Comparison of ENCODE assay signal across 25 cellular contexts in the genomic region with DNA sequence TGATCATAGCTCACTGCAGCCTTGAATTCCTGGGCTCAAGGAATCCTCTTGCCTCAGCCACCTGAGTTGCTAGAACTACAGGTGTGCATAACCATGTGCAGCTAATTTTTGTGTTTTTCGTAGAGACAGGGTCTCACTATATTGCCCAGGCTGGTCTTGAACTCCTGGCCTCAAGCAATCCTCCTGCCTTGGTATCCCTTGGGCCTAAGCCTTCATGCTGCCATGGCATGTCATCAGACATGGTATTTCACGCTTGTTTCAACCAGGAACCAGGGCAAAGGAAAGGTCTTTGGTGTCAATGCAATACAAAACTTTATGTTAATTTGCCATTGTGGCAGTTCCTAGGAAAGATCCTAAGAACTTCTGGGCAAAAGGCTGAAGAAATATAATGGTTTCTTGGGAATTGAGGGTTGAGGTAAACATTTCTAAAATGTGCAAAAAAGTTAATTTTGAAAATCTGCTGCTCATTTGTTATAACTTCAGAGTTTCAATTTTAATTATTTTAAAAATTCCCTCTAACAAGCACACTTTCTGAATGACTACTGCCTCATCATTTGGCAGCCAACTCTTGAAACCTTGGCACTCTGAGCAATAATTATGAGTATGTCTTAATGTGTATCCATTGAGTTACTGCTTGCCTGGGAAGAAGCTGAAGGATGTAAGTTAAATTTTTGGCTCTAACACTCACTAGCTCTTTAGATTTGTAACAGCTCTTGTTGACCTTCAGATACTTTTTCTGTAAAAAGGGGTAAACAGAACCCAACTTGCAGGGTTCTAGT.
DNase-seq lines count a peak whose midpoint lies in the region; ATAC-seq lines count a peak whose summit lies in the region.
"Had no signal": no experiment of that assay in that cellular context is flagged by ENCODE, and none has a peak within 500 bp of the region (broad histone marks: within the 10 kb centered on the region; RNA-seq: fewer than 3 reads in every experiment).

No MANE protein-coding gene starts in this region.

- no peak overlapping the region for H2AFZ ChIP-seq in GM23248
- H2AFZ ChIP-seq in trophoblast cell (ENCODE audit: insufficient read depth, low read length, poor library complexity) = no peak overlapping the region

- H3K27ac ChIP-seq in GM23248 (no peak overlapping the region), trophoblast cell (ENCODE audit: low read depth, low read length) (no peak overlapping the region)
- H3K27ac ChIP-seq in naive thymus-derived CD4-positive, alpha-beta T cell (ENCODE audit: low read depth, low read length) = no peak overlapping the region
- H3K27ac ChIP-seq: 22Rv1, foreskin keratinocyte had no signal

- no peak overlapping the region for H2BK12ac ChIP-seq in trophoblast cell (ENCODE audit: low read length)

- H3K4ac ChIP-seq in trophoblast cell (ENCODE audit: low read depth, low read length) = no peak overlapping the region

- no peak overlapping the region for H4K8ac ChIP-seq in trophoblast cell (ENCODE audit: low read depth, low read length)

- no peaks in the 10 kb centered on the region for H3K36me3 ChIP-seq in GM23248 (ENCODE audit: low read depth)
- peaks cover 0 to 12% (median 3%) of the 10 kb centered on the region in 3 experiments for H3K36me3 ChIP-seq in naive thymus-derived CD4-positive, alpha-beta T cell (ENCODE audit: control insufficient read depth in 2 of 3, insufficient read depth in 3 of 3, low read length in 3 of 3)
- H3K36me3 ChIP-seq in trophoblast cell (ENCODE audit: control insufficient read depth in 1 of 2, insufficient read depth in 2 of 2, low read length in 2 of 2) = peaks cover 2 to 3% of the 10 kb centered on the region in 2 experiments

- H2BK120ac ChIP-seq in trophoblast cell (ENCODE audit: insufficient read depth, low read length, poor library complexity) = no peak overlapping the region

- H3K4me3 ChIP-seq in GM23248 (no peak overlapping the region), trophoblast cell (ENCODE audit: low read depth, low read length) (no peak overlapping the region)
- H3K4me3 ChIP-seq in naive thymus-derived CD4-positive, alpha-beta T cell (ENCODE audit: low read length) = no peak overlapping the region
- H3K4me3 ChIP-seq: smooth muscle cell had no signal

- H3K79me1 ChIP-seq in trophoblast cell (ENCODE audit: low read length) = no peaks in the 10 kb centered on the region

- H3K18ac ChIP-seq in trophoblast cell (ENCODE audit: low read length) = no peak overlapping the region

- H3K14ac ChIP-seq in trophoblast cell (ENCODE audit: low read length) = no peak overlapping the region

- WGBS in GM23248 (ENCODE audit: low coverage in 1 of 2, low lambda C conversion rate in 2 of 2, missing lambda C conversion rate in 2 of 2), 2 experiments = 79 to 85% methylated on average over 2 of the region's 2 CpGs
- WGBS in trophoblast cell (ENCODE audit: extremely low coverage, insufficient coverage, insufficient read length) = no CpG with 5 or more reads among the region's 2 CpGs

- H3K9me3 Mint-ChIP-seq in activated T-helper 17 cell treated with anti-CD3 and anti-CD28 coated beads, Interleukin-2, amount 50 U/mL, for 72 hours = no peaks in the 10 kb centered on the region
- H3K9me3 Mint-ChIP-seq in naive thymus-derived CD4-positive, alpha-beta T cell = no peaks in the 10 kb centered on the region
- H3K9me3 Mint-ChIP-seq: CD8-positive, alpha-beta memory T cell had no signal

- in situ Hi-C loops in GM23248 (cut with MboI) = no loop called here

- H3K27me3 Mint-ChIP-seq in activated T-helper 17 cell treated with anti-CD3 and anti-CD28 coated beads, Interleukin-2, amount 50 U/mL, for 72 hours = no peaks in the 10 kb centered on the region
- H3K27me3 Mint-ChIP-seq in naive thymus-derived CD4-positive, alpha-beta T cell = no peaks in the 10 kb centered on the region
- H3K27me3 Mint-ChIP-seq: CD8-positive, alpha-beta memory T cell had no signal

- H3K79me2 ChIP-seq in GM23248 (ENCODE audit: insufficient read depth) (no peaks in the 10 kb centered on the region), trophoblast cell (ENCODE audit: control insufficient read depth, insufficient read depth, low read length, poor library complexity) (no peaks in the 10 kb centered on the region)

- POLR2A ChIA-PET in naive thymus-derived CD4-positive, alpha-beta T cell (lab: Charles Lee) = interaction anchor here (0.5 kb wide), 1 partner anchor 110 kb away, joined by 3 read pairs; no protein-coding TSS in a partner anchor

- peaks cover 21% of the 10 kb centered on the region for H3K4me1 ChIP-seq in GM23248 (ENCODE audit: insufficient read depth)
- H3K4me1 ChIP-seq in naive thymus-derived CD4-positive, alpha-beta T cell (ENCODE audit: control insufficient read depth in 2 of 2, insufficient read depth in 2 of 2, low read length in 2 of 2) = peaks cover 0 to 4% of the 10 kb centered on the region in 2 donors
- peaks cover 3% of the 10 kb centered on the region in 2 experiments for H3K4me1 ChIP-seq in trophoblast cell (ENCODE audit: control insufficient read depth in 1 of 2, insufficient read depth in 2 of 2, low read length in 2 of 2)
- H3K4me1 ChIP-seq: foreskin keratinocyte had no signal

- intact Hi-C loops in naive thymus-derived CD4-positive, alpha-beta T cell (cut with micrococcal nuclease) = loop anchor here in 1 of 2 donors (2.0 kb wide), 1 partner anchor 24 kb away; no protein-coding TSS in a partner anchor

- H3K4me2 ChIP-seq in GM23248 (ENCODE audit: unreplicated experiment) (no peak overlapping the region), trophoblast cell (ENCODE audit: low read length) (no peak overlapping the region)
- H3K4me2 ChIP-seq: smooth muscle cell had no signal

- ATAC-seq in activated CD4-positive, CD25-positive, alpha-beta regulatory T cell treated with anti-CD3 and anti-CD28 coated beads, Interleukin-2, amount 50 U/mL, for 24 hours = peak; percentile 55 to 68
- peak; percentile 71 for ATAC-seq in activated T-helper 17 cell treated with anti-CD3 and anti-CD28 coated beads, Interleukin-2, amount 50 U/mL, for 72 hours (replicated peaks)
- ATAC-seq in naive thymus-derived CD4-positive, alpha-beta T cell = no peak
- ATAC-seq: foreskin keratinocyte, left colon had no signal

- H2BK5ac ChIP-seq in trophoblast cell (ENCODE audit: low read depth, low read length, poor library complexity) = no peak overlapping the region

- no peaks in the 10 kb centered on the region for H3K9me2 ChIP-seq in GM23248 (ENCODE audit: insufficient read depth)

- CTCF ChIA-PET in naive thymus-derived CD4-positive, alpha-beta T cell (lab: Charles Lee) = interaction anchor here (0.5 to 1.4 kb wide), 2 partner anchors 160 to 431 kb away, joined by 3 read pairs; no protein-coding TSS in a partner anchor

- no peak overlapping the region for H4K91ac ChIP-seq in trophoblast cell (ENCODE audit: low read depth, low read length)

- H3K4me3 Mint-ChIP-seq in activated T-helper 17 cell treated with anti-CD3 and anti-CD28 coated beads, Interleukin-2, amount 50 U/mL, for 72 hours = peak overlapping the region; percentile 73
- no peak overlapping the region for H3K4me3 Mint-ChIP-seq in naive thymus-derived CD4-positive, alpha-beta T cell

- peaks cover 6% of the 10 kb centered on the region; the same call in 1 of the 2 replicates for H3F3A ChIP-seq in GM23248 (ENCODE audit: insufficient read depth)

- DNase-seq in activated CD4-positive, CD25-positive, alpha-beta regulatory T cell (lab: John Stamatoyannopoulos, UW) = no peak
- peak; percentile 28 for DNase-seq in GM23248
- no peak for DNase-seq in naive thymus-derived CD4-positive, alpha-beta T cell
- DNase-seq in NCI-H1092 treated with DMSO at 0.1 percent for 48 hours (lab: John Stamatoyannopoulos, UW) = no peak
- DNase-seq in activated effector memory CD4-positive, alpha-beta T cell treated with Interleukin-2 at 50 U/mL for 16 hours = no peak
- DNase-seq in trophoblast cell = no peak
- DNase-seq: CD8-positive, alpha-beta memory T cell; DMS153; effector CD8-positive, alpha-beta T cell; erythroblast; foreskin keratinocyte; IMR-90; left colon; mesenchymal stem cell; NCI-H1105; NCI-H1930; NCI-H2227 treated with DMSO at 0.1 percent for 48 hours; NCI-H748 treated with DMSO at 0.1 percent for 48 hours; RPMI8226; stimulated activated CD4-positive, alpha-beta T cell treated with anti-CD3 and anti-CD28 coated beads, Interleukin-2, amount 100 ng/mL, for 24 hours; stimulated activated naive CD4-positive, alpha-beta T cell had no signal

- no peak overlapping the region for H4K12ac ChIP-seq in trophoblast cell (ENCODE audit: low read depth, low read length)

- peaks cover 26% of the 10 kb centered on the region for H3K4me1 Mint-ChIP-seq in activated T-helper 17 cell treated with anti-CD3 and anti-CD28 coated beads, Interleukin-2, amount 50 U/mL, for 72 hours
- peaks cover 20 to 57% (median 42%) of the 10 kb centered on the region in 7 donors for H3K4me1 Mint-ChIP-seq in naive thymus-derived CD4-positive, alpha-beta T cell

- no peak overlapping the region for H3K23ac ChIP-seq in trophoblast cell (ENCODE audit: low read length)

- no peak overlapping the region for H3K9ac ChIP-seq in GM23248
- no peak overlapping the region for H3K9ac ChIP-seq in trophoblast cell (ENCODE audit: low read length)

- no peaks in the 10 kb centered on the region for H3K9me3 ChIP-seq in GM23248 (ENCODE audit: low read depth)
- H3K9me3 ChIP-seq in naive thymus-derived CD4-positive, alpha-beta T cell (ENCODE audit: control insufficient read depth in 2 of 3, low read length in 3 of 3) = no peaks in the 10 kb centered on the region
- H3K9me3 ChIP-seq in trophoblast cell (ENCODE audit: insufficient read depth, low read depth, low read length) = peaks cover 3% of the 10 kb centered on the region

- H2AK5ac ChIP-seq in trophoblast cell (ENCODE audit: low read length) = no peak overlapping the region

- peak overlapping the region; percentile 90 for H3K27ac Mint-ChIP-seq in activated T-helper 17 cell treated with anti-CD3 and anti-CD28 coated beads, Interleukin-2, amount 50 U/mL, for 72 hours
- peak overlapping the region; percentile 32 to 76 (median 59) for H3K27ac Mint-ChIP-seq in naive thymus-derived CD4-positive, alpha-beta T cell

- peaks cover 34% of the 10 kb centered on the region for H3K36me3 Mint-ChIP-seq in activated T-helper 17 cell treated with anti-CD3 and anti-CD28 coated beads, Interleukin-2, amount 50 U/mL, for 72 hours (ENCODE audit: low read depth)
- H3K36me3 Mint-ChIP-seq in naive thymus-derived CD4-positive, alpha-beta T cell = peaks cover 0 to 31% (median 13%) of the 10 kb centered on the region in 5 donors

- no peaks in the 10 kb centered on the region for H4K20me1 ChIP-seq in GM23248 (ENCODE audit: insufficient read depth)

- no peaks in the 10 kb centered on the region for H3K27me3 ChIP-seq in GM23248 (replicated peaks; ENCODE audit: insufficient read depth)
- H3K27me3 ChIP-seq in naive thymus-derived CD4-positive, alpha-beta T cell (ENCODE audit: control insufficient read depth in 2 of 2, insufficient read depth in 2 of 2, low read length in 2 of 2) = no peaks in the 10 kb centered on the region
- H3K27me3 ChIP-seq in trophoblast cell (ENCODE audit: insufficient read depth, low read length) = no peaks in the 10 kb centered on the region
- H3K27me3 ChIP-seq: foreskin keratinocyte had no signal
